In the genomic region with DNA sequence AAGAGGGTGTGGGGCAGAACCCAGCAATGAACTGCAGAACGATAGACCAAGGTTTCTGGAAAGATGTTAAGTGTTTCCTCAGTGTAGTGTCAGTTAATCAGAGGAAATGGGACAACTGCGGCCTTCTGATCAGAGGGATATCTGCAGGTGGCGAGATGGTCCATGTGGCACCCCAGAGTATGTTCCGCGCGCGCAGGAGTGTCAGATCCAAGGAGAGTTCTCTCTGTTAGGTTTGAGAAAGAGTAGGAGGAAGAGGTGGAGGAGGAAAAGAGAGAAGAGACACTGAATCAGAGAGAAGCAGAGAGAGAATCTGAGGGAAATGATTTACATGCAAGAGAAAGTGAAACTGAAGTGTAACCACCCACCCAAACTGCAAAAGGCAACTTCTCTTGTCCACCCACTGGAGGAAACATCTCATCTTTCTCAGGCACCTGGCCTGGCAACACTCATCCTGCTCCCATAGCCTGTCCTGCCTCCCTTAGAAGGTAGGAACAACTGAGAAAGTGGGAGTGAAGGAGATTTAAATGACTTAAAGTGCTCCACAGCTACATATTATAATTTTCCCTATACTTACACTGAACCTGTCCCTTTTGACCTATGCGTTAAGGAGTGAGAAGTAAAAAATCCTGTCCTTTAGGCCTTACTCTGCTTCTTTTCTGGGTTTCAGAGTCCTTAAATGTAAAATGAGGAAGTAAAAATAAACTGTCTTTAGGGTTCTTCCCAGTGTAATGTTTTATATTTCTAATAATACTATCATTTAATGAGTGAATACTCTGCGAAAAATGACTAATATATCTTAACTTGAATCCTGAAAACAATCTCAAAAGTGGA, we compare ENCODE assay signal across 9 cellular contexts. TPM values are rescaled to one million over a fixed set of nuclear protein-coding genes. Genes with fewer than 3 reads are reported as not detected.
DNase-seq lines count a peak whose midpoint lies in the region; ATAC-seq, FAIRE-seq and TF ChIP-seq lines count a peak whose summit lies in the region.
"Had no signal": no experiment of that assay in that cellular context is flagged by ENCODE, and none has a peak within 500 bp of the region (broad histone marks: within the 10 kb centered on the region; RNA-seq: fewer than 3 reads in every experiment).

No MANE protein-coding gene starts in this region.

- H3K36me3 Mint-ChIP-seq in activated naive CD8-positive, alpha-beta T cell treated with anti-CD3 and anti-CD28 coated beads, Interleukin-2, amount 10 ng/mL, durations not matched to agents 7 days and 5 days: peaks cover 4% of the 10 kb centered on the region
- no peaks in the 10 kb centered on the region for H3K36me3 Mint-ChIP-seq in HFFc6 (ENCODE audit: low read depth)

- ATAC-seq in GM21619 (IDR thresholded peaks at IDR 0.05; ENCODE audit: unreplicated experiment): peak; percentile 70
- ATAC-seq in activated naive CD8-positive, alpha-beta T cell treated with anti-CD3 and anti-CD28 coated beads, Interleukin-2, amount 10 ng/mL, durations not matched to agents 7 days and 5 days (ENCODE audit: low read depth): peak; percentile 77

- 95% methylated on average over 9 of the region's 9 CpGs for WGBS in smooth muscle cell (ENCODE audit: low lambda C conversion rate)

- no peak overlapping the region for H2AFZ ChIP-seq in MM.1S (ENCODE audit: low read length)
- H2AFZ ChIP-seq in smooth muscle cell (ENCODE audit: low read depth): no peak overlapping the region

- H3K79me2 ChIP-seq in MM.1S (ENCODE audit: low read length) (no peaks in the 10 kb centered on the region), smooth muscle cell (ENCODE audit: low read depth) (no peaks in the 10 kb centered on the region)

- H3K27me3 ChIP-seq in MM.1S (replicated peaks; ENCODE audit: insufficient read depth, low read length): no peaks in the 10 kb centered on the region
- peaks cover 4% of the 10 kb centered on the region for H3K27me3 ChIP-seq in smooth muscle cell (ENCODE audit: low read depth)
- no peaks in the 10 kb centered on the region; the same call in none of the 2 replicates for H3K27me3 ChIP-seq in BE2C

- H3K4me1 ChIP-seq in MM.1S (ENCODE audit: low read length) (peaks cover 22% of the 10 kb centered on the region), smooth muscle cell (ENCODE audit: low read depth) (no peaks in the 10 kb centered on the region), BE2C (no peaks in the 10 kb centered on the region)

- H3K27me3 Mint-ChIP-seq in activated naive CD8-positive, alpha-beta T cell treated with anti-CD3 and anti-CD28 coated beads, Interleukin-2, amount 10 ng/mL, durations not matched to agents 7 days and 5 days: no peaks in the 10 kb centered on the region
- peaks cover 17% of the 10 kb centered on the region for H3K27me3 Mint-ChIP-seq in HFFc6 (ENCODE audit: insufficient read depth)

- peak overlapping the region; percentile 12; the same call in 1 of the 2 replicates for H3K4me2 ChIP-seq in MM.1S (ENCODE audit: low read depth, low read length)
- H3K4me2 ChIP-seq in smooth muscle cell: no peak overlapping the region

- H3K4me3 Mint-ChIP-seq in activated naive CD8-positive, alpha-beta T cell treated with anti-CD3 and anti-CD28 coated beads, Interleukin-2, amount 10 ng/mL, durations not matched to agents 7 days and 5 days: peak overlapping the region; percentile 94
- H3K4me3 Mint-ChIP-seq in HFFc6: no peak overlapping the region

- peak; percentile 49 for DNase-seq in GM13977 (ENCODE audit: low spot score)
- DNase-seq in MM.1S: peak; percentile 52
- peak; percentile 56 for DNase-seq in activated naive CD8-positive, alpha-beta T cell treated with anti-CD3 and anti-CD28 coated beads, Interleukin-2, amount 10 ng/mL, durations not matched to agents 7 days and 5 days
- DNase-seq in H54 (ENCODE audit: insufficient read length, low spot score): no peak
- DNase-seq in smooth muscle cell (lab: John Stamatoyannopoulos, UW; ENCODE audit: unreplicated experiment): no peak
- DNase-seq in HFFc6: no peak
- no peak for DNase-seq in BE2C

- no peaks in the 10 kb centered on the region for H4K20me1 ChIP-seq in MM.1S (ENCODE audit: insufficient read depth, low read length)
- no peaks in the 10 kb centered on the region for H4K20me1 ChIP-seq in smooth muscle cell (ENCODE audit: low read depth)

- H3F3A ChIP-seq in MM.1S (ENCODE audit: insufficient read depth, low read length) (0 out of 2 replicates have a peak, but pooled peaks cover 6% of the 10 kb centered on the region), smooth muscle cell (ENCODE audit: low read depth) (no peaks in the 10 kb centered on the region)

- H3K4me1 Mint-ChIP-seq in activated naive CD8-positive, alpha-beta T cell treated with anti-CD3 and anti-CD28 coated beads, Interleukin-2, amount 10 ng/mL, durations not matched to agents 7 days and 5 days: peaks cover 37% of the 10 kb centered on the region
- no peaks in the 10 kb centered on the region for H3K4me1 Mint-ChIP-seq in HFFc6 (ENCODE audit: low read depth)

- no peak for TF ChIP-seq POLR2A in H54 (IDR thresholded peaks at IDR 0.05; ENCODE audit: low read depth, low read length)

- no peaks in the 10 kb centered on the region for H3K9me2 ChIP-seq in MM.1S (replicated peaks; ENCODE audit: insufficient read depth, low read length)

- peak overlapping the region; percentile 99 for H3K27ac Mint-ChIP-seq in activated naive CD8-positive, alpha-beta T cell treated with anti-CD3 and anti-CD28 coated beads, Interleukin-2, amount 10 ng/mL, durations not matched to agents 7 days and 5 days
- H3K27ac Mint-ChIP-seq in HFFc6: no peak overlapping the region

- POLR2A ChIA-PET in activated naive CD8-positive, alpha-beta T cell treated with anti-CD3 and anti-CD28 coated beads, Interleukin-2, amount 10 ng/mL, durations not matched to agents 7 days and 5 days (lab: Charles Lee): interaction anchor here (1.2 to 2.8 kb wide), 2 partner anchors 9 to 81 kb away, joined by 3 to 14 read pairs; no protein-coding TSS in a partner anchor

- H3K9ac ChIP-seq in MM.1S (ENCODE audit: low read length): no peak overlapping the region; the same call in 1 of the 2 replicates
- H3K9ac ChIP-seq in smooth muscle cell (ENCODE audit: low read depth): no peak overlapping the region

- H3K27ac ChIP-seq in MM.1S (ENCODE audit: low read length): peak overlapping the region; percentile 25; the same call in 1 of the 2 replicates
- no peak overlapping the region for H3K27ac ChIP-seq in smooth muscle cell (ENCODE audit: low read depth)

- no peaks in the 10 kb centered on the region for H3K9me3 Mint-ChIP-seq in activated naive CD8-positive, alpha-beta T cell treated with anti-CD3 and anti-CD28 coated beads, Interleukin-2, amount 10 ng/mL, durations not matched to agents 7 days and 5 days
- no peaks in the 10 kb centered on the region for H3K9me3 Mint-ChIP-seq in HFFc6

- in situ Hi-C loops in GM13977 (cut with MboI; ENCODE audit: low pct_unique_long_range_greater_than_20kb, low sequenced_read_pairs, unreplicated experiment): loop anchor here (5.0 to 25.0 kb wide), 2 partner anchors 76 to 646 kb away; partner anchors contain the start of gene OR10P1

- H3K4me3 ChIP-seq in MM.1S (ENCODE audit: low read length): no peak overlapping the region
- H3K4me3 ChIP-seq in smooth muscle cell: no peak overlapping the region
- H3K4me3 ChIP-seq in BE2C (ENCODE audit: low read depth, low read length): no peak overlapping the region

- no peak for FAIRE-seq in H54 (lab: Jason Lieb, UNC)
- FAIRE-seq: endometrium had no signal

- TF ChIP-seq CTCF in GM13977 (IDR thresholded peaks at IDR 0.05; ENCODE audit: extremely low read depth, insufficient read depth, missing control alignments) (no peak), MM.1S (IDR thresholded peaks at IDR 0.05; ENCODE audit: low read length) (no peak), smooth muscle cell (IDR thresholded peaks at IDR 0.05; ENCODE audit: borderline replicate concordance, insufficient read depth, poor library complexity, severe bottlenecking) (no peak), HFFc6 (IDR thresholded peaks at IDR 0.05) (no peak), BE2C (IDR thresholded peaks at IDR 0.05; ENCODE audit: low read depth, low read length) (no peak)

- H3K36me3 ChIP-seq in MM.1S (replicated peaks; ENCODE audit: insufficient read depth, low read length) (no peaks in the 10 kb centered on the region), smooth muscle cell (ENCODE audit: low read depth) (no peaks in the 10 kb centered on the region), BE2C (no peaks in the 10 kb centered on the region)

- H3K9me3 ChIP-seq in MM.1S (replicated peaks; ENCODE audit: insufficient read depth, low read length): no peaks in the 10 kb centered on the region
- H3K9me3 ChIP-seq in smooth muscle cell (replicated peaks; ENCODE audit: low read depth): no peaks in the 10 kb centered on the region
- H3K9me3 ChIP-seq in BE2C: no peaks in the 10 kb centered on the region

RNA-seq across cellular contexts. Expression of gene TESPA1, which starts 6.8 kb away (rescaled TPM):
- total RNA-seq in activated naive CD8-positive, alpha-beta T cell treated with anti-CD3 and anti-CD28 coated beads, Interleukin-2, amount 10 ng/mL, durations not matched to agents 7 days and 5 days: 100 to 1,000 TPM; 105 to 112 TPM
- total RNA-seq in smooth muscle cell: not detected in 2 replicates
- polyA plus RNA-seq in smooth muscle cell: not detected in 2 replicates
- total RNA-seq in HFFc6 (2021; fragmentation: NEBNext Ultra II Directional; extraction: Animal tissue kit (Norgen Biotek cat#: 25700)): not detected
- not detected for polyA plus RNA-seq in BE2C (2012; ENCODE audit: insufficient read depth, insufficient read length, low read depth)

RNA-seq across cellular contexts. Expression of gene NEUROD4, which starts 28.4 kb away (rescaled TPM):
- not detected for total RNA-seq in activated naive CD8-positive, alpha-beta T cell treated with anti-CD3 and anti-CD28 coated beads, Interleukin-2, amount 10 ng/mL, durations not matched to agents 7 days and 5 days
- total RNA-seq in smooth muscle cell: not detected in 2 replicates
- not detected in 2 replicates for polyA plus RNA-seq in smooth muscle cell
- not detected for total RNA-seq in HFFc6 (2021; fragmentation: NEBNext Ultra II Directional; extraction: Animal tissue kit (Norgen Biotek cat#: 25700))
- polyA plus RNA-seq in BE2C (2012; ENCODE audit: insufficient read depth, insufficient read length, low read depth): not detected

Comparison
In these comparisons a context has a peak if more than half of its experiments do, and no peak if none do; other contexts are left out.
1. DNase-seq: peak in GM13977 (single experiment), MM.1S (single experiment) and activated naive CD8-positive, alpha-beta T cell treated with anti-CD3 and anti-CD28 coated beads, Interleukin-2, amount 10 ng/mL, durations not matched to agents 7 days and 5 days (single experiment); none in H54 (single experiment), smooth muscle cell (single experiment), HFFc6 (single experiment) and BE2C (single experiment).
2. RNA of gene TESPA1, which starts 6.8 kb away (total RNA-seq): 105 to 112 TPM in activated naive CD8-positive, alpha-beta T cell treated with anti-CD3 and anti-CD28 coated beads, Interleukin-2, amount 10 ng/mL, durations not matched to agents 7 days and 5 days; not detected in smooth muscle cell and not detected in HFFc6; every median in the first group is over 100 times any median in the second.